ENCODE assay signal across 8 cellular contexts in the genomic region with DNA sequence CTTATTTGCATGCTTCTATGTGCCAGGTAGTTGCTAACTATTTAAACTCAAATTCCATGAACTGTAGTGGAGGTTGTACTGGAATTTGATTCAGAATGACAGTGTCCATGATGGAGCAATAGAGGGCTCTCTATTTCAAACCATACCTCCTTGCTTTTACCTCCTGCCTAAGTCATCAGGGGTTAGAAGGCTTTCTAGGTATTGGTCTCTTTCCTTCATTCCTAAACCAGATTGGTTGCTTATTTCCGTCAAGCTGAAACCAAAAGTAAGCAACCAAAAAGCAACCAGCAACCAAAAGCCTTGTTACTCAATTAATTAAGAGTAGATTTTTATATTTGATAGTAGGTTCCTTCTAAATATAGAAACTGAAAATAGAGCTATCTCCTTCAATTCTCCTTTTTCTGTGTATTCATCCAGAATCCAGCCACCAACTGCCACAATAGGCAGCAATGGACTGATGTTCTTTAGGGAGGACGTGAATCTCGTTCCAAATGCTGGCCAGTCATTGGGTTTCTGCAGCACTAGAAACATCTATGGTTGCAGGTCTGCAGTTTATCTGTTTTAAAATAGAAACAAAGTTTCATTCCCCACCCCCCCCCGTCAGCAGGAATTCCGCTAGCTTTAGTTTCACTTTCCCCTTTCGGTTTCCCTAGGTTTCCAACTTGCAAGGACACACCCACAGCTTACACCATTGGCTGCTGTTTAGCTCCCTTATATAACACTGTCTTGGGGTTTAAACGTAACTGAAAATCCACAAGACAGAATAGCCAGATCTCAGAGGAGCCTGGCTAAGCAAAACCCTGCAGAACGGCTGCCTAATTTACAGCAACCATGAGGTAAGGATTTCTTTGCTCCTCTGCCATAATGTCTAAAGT.
DNase-seq lines count a peak whose midpoint lies in the region; ATAC-seq lines count a peak whose summit lies in the region.

A gene with protein sequence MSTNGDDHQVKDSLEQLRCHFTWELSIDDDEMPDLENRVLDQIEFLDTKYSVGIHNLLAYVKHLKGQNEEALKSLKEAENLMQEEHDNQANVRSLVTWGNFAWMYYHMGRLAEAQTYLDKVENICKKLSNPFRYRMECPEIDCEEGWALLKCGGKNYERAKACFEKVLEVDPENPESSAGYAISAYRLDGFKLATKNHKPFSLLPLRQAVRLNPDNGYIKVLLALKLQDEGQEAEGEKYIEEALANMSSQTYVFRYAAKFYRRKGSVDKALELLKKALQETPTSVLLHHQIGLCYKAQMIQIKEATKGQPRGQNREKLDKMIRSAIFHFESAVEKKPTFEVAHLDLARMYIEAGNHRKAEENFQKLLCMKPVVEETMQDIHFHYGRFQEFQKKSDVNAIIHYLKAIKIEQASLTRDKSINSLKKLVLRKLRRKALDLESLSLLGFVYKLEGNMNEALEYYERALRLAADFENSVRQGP (plus strand): TSS at position 742 of the 875 bp plus-strand sequence. CDS start 90 bp downstream, at position 832.

- peak; percentile 83 for ATAC-seq in GM21447 (IDR thresholded peaks at IDR 0.05; ENCODE audit: unreplicated experiment)

- DNase-seq in NCI-H510A treated with DMSO at 0.1 percent for 48 hours (lab: John Stamatoyannopoulos, UW) (peak; percentile 38), NCI-H510A (lab: John Stamatoyannopoulos, UW) (no peak), HuH-7 (ENCODE audit: low spot score) (peak; percentile 47), T-helper 2 cell (peak in 4 of 5 experiments; percentile 8 to 78 (median 48)), cerebellar cortex (ENCODE audit: low spot score) (peak; percentile 97), inferior parietal cortex (ENCODE audit: extremely low spot score) (peak; percentile 88)

- H3K27ac ChIP-seq in skin epidermis: peak within 1 kb of the TSS in 20 of 21 experiments; percentile 42 to 89 (median 75)

- H3K4me3 ChIP-seq in skin epidermis: peak within 1 kb of the TSS; percentile 27 to 55 (median 38)
